ENCODE assay signal across 8 cellular contexts in genomic region chr14:75831455-75831854, GRCh38.
DNase-seq lines count a peak whose midpoint lies in the region; ATAC-seq and TF ChIP-seq lines count a peak whose summit lies in the region.

No MANE protein-coding gene starts in this region.

- POLR2A ChIA-PET in CD8-positive, alpha-beta memory T cell (lab: Charles Lee): no interaction called here

- H3K27ac ChIP-seq in CD8-positive, alpha-beta memory T cell (ENCODE audit: low read depth, low read length): peak overlapping the region; percentile 40

- CTCF ChIA-PET in CD8-positive, alpha-beta memory T cell (lab: Charles Lee): no interaction called here

- TF ChIP-seq CTCF in nephron progenitor cell (IDR thresholded peaks at IDR 0.05): no peak

- H3K27me3 Mint-ChIP-seq in CD8-positive, alpha-beta memory T cell: peaks cover 0 to 4% of the 10 kb centered on the region in 2 donors
- no peaks in the 10 kb centered on the region for H3K27me3 Mint-ChIP-seq in nephron progenitor cell (ENCODE audit: low read depth, poor library complexity)

- H3K36me3 Mint-ChIP-seq in CD8-positive, alpha-beta memory T cell: peaks cover 10 to 15% (median 13%) of the 10 kb centered on the region in 3 donors
- H3K36me3 Mint-ChIP-seq in stimulated activated effector memory CD8-positive, alpha-beta T cell treated with anti-CD3 and anti-CD28 coated beads, Interleukin-12 subunit alpha, Interleukin-12 subunit beta, amount 100 ng/mL, for 72 hours: no peaks in the 10 kb centered on the region
- H3K36me3 Mint-ChIP-seq in nephron progenitor cell (ENCODE audit: low read depth): peaks cover 11% of the 10 kb centered on the region

- peaks cover 10% of the 10 kb centered on the region for H3K4me1 ChIP-seq in CD8-positive, alpha-beta memory T cell (ENCODE audit: insufficient read depth, low read length)

- no peaks in the 10 kb centered on the region for H3K9me3 Mint-ChIP-seq in CD8-positive, alpha-beta memory T cell
- no peaks in the 10 kb centered on the region for H3K9me3 Mint-ChIP-seq in stimulated activated effector memory CD8-positive, alpha-beta T cell treated with anti-CD3 and anti-CD28 coated beads, Interleukin-12 subunit alpha, Interleukin-12 subunit beta, amount 100 ng/mL, for 72 hours
- H3K9me3 Mint-ChIP-seq in nephron progenitor cell: no peaks in the 10 kb centered on the region

- no peaks in the 10 kb centered on the region for H3K27me3 ChIP-seq in CD8-positive, alpha-beta memory T cell (ENCODE audit: insufficient read depth, low read length, poor library complexity, severe bottlenecking)

- peak in 3 of 5 donors; percentile 14 to 50 (median 49) for DNase-seq in CD8-positive, alpha-beta memory T cell
- DNase-seq in NCI-H2081 treated with DMSO at 0.1 percent for 48 hours (lab: John Stamatoyannopoulos, UW) (peak; percentile 49), left cardiac atrium (peak; percentile 71), NCI-H82 (lab: John Stamatoyannopoulos, UW) (no peak), nephron progenitor cell (no peak)
- DNase-seq in activated T-cell treated with anti-CD3 and anti-CD28 coated beads, Interleukin-2, amount 50 U/mL, for 48 hours: peak; percentile 41 to 52
- DNase-seq in stimulated activated effector memory CD8-positive, alpha-beta T cell treated with anti-CD3 and anti-CD28 coated beads, Interleukin-12 subunit alpha, Interleukin-12 subunit beta, amount 100 ng/mL, for 72 hours (ENCODE audit: low spot score in 2 of 2): no peak

- no peaks in the 10 kb centered on the region for H3K9me3 ChIP-seq in CD8-positive, alpha-beta memory T cell (ENCODE audit: low read length)

- H3K4me3 Mint-ChIP-seq in CD8-positive, alpha-beta memory T cell: peak overlapping the region in 5 of 7 donors; percentile 7 to 56 (median 36)
- H3K4me3 Mint-ChIP-seq in stimulated activated effector memory CD8-positive, alpha-beta T cell treated with anti-CD3 and anti-CD28 coated beads, Interleukin-12 subunit alpha, Interleukin-12 subunit beta, amount 100 ng/mL, for 72 hours: no peak overlapping the region
- H3K4me3 Mint-ChIP-seq in nephron progenitor cell: no peak overlapping the region

- H3K27ac Mint-ChIP-seq in CD8-positive, alpha-beta memory T cell: peak overlapping the region in 5 of 8 donors; percentile 13 to 79 (median 66)
- H3K27ac Mint-ChIP-seq in stimulated activated effector memory CD8-positive, alpha-beta T cell treated with anti-CD3 and anti-CD28 coated beads, Interleukin-12 subunit alpha, Interleukin-12 subunit beta, amount 100 ng/mL, for 72 hours: peak overlapping the region; percentile 61
- no peak overlapping the region for H3K27ac Mint-ChIP-seq in nephron progenitor cell

- ATAC-seq in left cardiac atrium (peak; percentile 62 to 79), GM18907 (IDR thresholded peaks at IDR 0.05; ENCODE audit: unreplicated experiment) (no peak)
- ATAC-seq in stimulated activated effector memory CD8-positive, alpha-beta T cell treated with anti-CD3 and anti-CD28 coated beads, Interleukin-12 subunit alpha, Interleukin-12 subunit beta, amount 100 ng/mL, for 72 hours: peak; percentile 60

- H3K4me3 ChIP-seq in CD8-positive, alpha-beta memory T cell (ENCODE audit: low read length): no peak overlapping the region

- no peaks in the 10 kb centered on the region for H3K36me3 ChIP-seq in CD8-positive, alpha-beta memory T cell (ENCODE audit: insufficient read depth, low read length)

- intact Hi-C loops in left cardiac atrium (cut with DNase I): no loop called here

- H3K4me1 Mint-ChIP-seq in CD8-positive, alpha-beta memory T cell: peaks cover 7 to 15% (median 9%) of the 10 kb centered on the region in 3 donors
- H3K4me1 Mint-ChIP-seq in stimulated activated effector memory CD8-positive, alpha-beta T cell treated with anti-CD3 and anti-CD28 coated beads, Interleukin-12 subunit alpha, Interleukin-12 subunit beta, amount 100 ng/mL, for 72 hours: no peaks in the 10 kb centered on the region
- peaks cover 23% of the 10 kb centered on the region for H3K4me1 Mint-ChIP-seq in nephron progenitor cell

Comparison
In these comparisons a context has a peak if more than half of its experiments do, and no peak if none do; other contexts are left out.
1. DNase-seq: peak in CD8-positive, alpha-beta memory T cell (3 of 5), NCI-H2081 treated with DMSO at 0.1 percent for 48 hours (single experiment), activated T-cell treated with anti-CD3 and anti-CD28 coated beads, Interleukin-2, amount 50 U/mL, for 48 hours (2 of 2) and left cardiac atrium (single experiment); none in stimulated activated effector memory CD8-positive, alpha-beta T cell treated with anti-CD3 and anti-CD28 coated beads, Interleukin-12 subunit alpha, Interleukin-12 subunit beta, amount 100 ng/mL, for 72 hours (0 of 2), NCI-H82 (single experiment) and nephron progenitor cell (single experiment).
2. H3K4me3 Mint-ChIP-seq: peak in CD8-positive, alpha-beta memory T cell (5 of 7); none in stimulated activated effector memory CD8-positive, alpha-beta T cell treated with anti-CD3 and anti-CD28 coated beads, Interleukin-12 subunit alpha, Interleukin-12 subunit beta, amount 100 ng/mL, for 72 hours (single experiment) and nephron progenitor cell (single experiment).